In genomic region chr20:37194616-37195015, GRCh38 we compare ENCODE assay signal across 11 cellular contexts. TPM values are rescaled to one million over a fixed set of nuclear protein-coding genes. Genes with fewer than 3 reads are reported as not detected.
DNase-seq lines count a peak whose midpoint lies in the region; ATAC-seq lines count a peak whose summit lies in the region.
"Had no signal": no experiment of that assay in that cellular context is flagged by ENCODE, and none has a peak within 500 bp of the region (broad histone marks: within the 10 kb centered on the region; RNA-seq: fewer than 3 reads in every experiment).

No MANE protein-coding gene starts in this region.

- peaks cover 14% of the 10 kb centered on the region for H3K36me3 ChIP-seq in CD8-positive, alpha-beta memory T cell (ENCODE audit: insufficient read depth, low read length)
- H3K36me3 ChIP-seq in SK-N-MC (ENCODE audit: insufficient read depth, low read length) = peaks cover 62% of the 10 kb centered on the region

- no peak overlapping the region for H3K9ac ChIP-seq in SK-N-MC (ENCODE audit: insufficient read length)

- no peaks in the 10 kb centered on the region for H3K9me3 ChIP-seq in CD8-positive, alpha-beta memory T cell (ENCODE audit: low read length)
- no peaks in the 10 kb centered on the region for H3K9me3 ChIP-seq in SK-N-MC (ENCODE audit: low read depth, low read length)
- H3K9me3 ChIP-seq: stomach had no signal

- H3K27me3 Mint-ChIP-seq in CD8-positive, alpha-beta memory T cell = no peaks in the 10 kb centered on the region
- H3K27me3 Mint-ChIP-seq in activated naive CD8-positive, alpha-beta T cell treated with anti-CD3 and anti-CD28 coated beads, Interleukin-2, amount 50 U/mL, for 24 hours = no peaks in the 10 kb centered on the region
- H3K27me3 Mint-ChIP-seq in natural killer cell treated with Interleukin-12 subunit alpha and Interleukin-12 subunit beta and Interleukin-15 and Interleukin-18, amount 100 ng/mL, for 72 hours = no peaks in the 10 kb centered on the region

- H3K27ac ChIP-seq in CD8-positive, alpha-beta memory T cell (ENCODE audit: low read depth, low read length) = no peak overlapping the region
- peak overlapping the region; percentile 70; the same call in 1 of the 2 replicates for H3K27ac ChIP-seq in SK-N-MC
- no peak overlapping the region for H3K27ac ChIP-seq in substantia nigra (ENCODE audit: low read depth, low read length, poor library complexity, severe bottlenecking)

- peak overlapping the region in 6 of 8 donors; percentile 41 to 79 (median 66) for H3K27ac Mint-ChIP-seq in CD8-positive, alpha-beta memory T cell
- peak overlapping the region; percentile 50 for H3K27ac Mint-ChIP-seq in activated naive CD8-positive, alpha-beta T cell treated with anti-CD3 and anti-CD28 coated beads, Interleukin-2, amount 50 U/mL, for 24 hours
- H3K27ac Mint-ChIP-seq in natural killer cell treated with Interleukin-12 subunit alpha and Interleukin-12 subunit beta and Interleukin-15 and Interleukin-18, amount 100 ng/mL, for 72 hours = peak overlapping the region; percentile 34 to 63

- peaks cover 4 to 69% (median 10%) of the 10 kb centered on the region in 3 donors for H3K36me3 Mint-ChIP-seq in CD8-positive, alpha-beta memory T cell
- H3K36me3 Mint-ChIP-seq in activated naive CD8-positive, alpha-beta T cell treated with anti-CD3 and anti-CD28 coated beads, Interleukin-2, amount 50 U/mL, for 24 hours (ENCODE audit: low read depth) = peaks cover 55% of the 10 kb centered on the region
- peaks cover 34% of the 10 kb centered on the region for H3K36me3 Mint-ChIP-seq in natural killer cell treated with Interleukin-12 subunit alpha and Interleukin-12 subunit beta and Interleukin-15 and Interleukin-18, amount 100 ng/mL, for 72 hours

- no peaks in the 10 kb centered on the region for H3K9me3 Mint-ChIP-seq in CD8-positive, alpha-beta memory T cell
- no peaks in the 10 kb centered on the region for H3K9me3 Mint-ChIP-seq in activated naive CD8-positive, alpha-beta T cell treated with anti-CD3 and anti-CD28 coated beads, Interleukin-2, amount 50 U/mL, for 24 hours
- H3K9me3 Mint-ChIP-seq in natural killer cell treated with Interleukin-12 subunit alpha and Interleukin-12 subunit beta and Interleukin-15 and Interleukin-18, amount 100 ng/mL, for 72 hours = no peaks in the 10 kb centered on the region
- H3K9me3 Mint-ChIP-seq: HFFc6 had no signal

- DNase-seq in CD8-positive, alpha-beta memory T cell = peak in 1 of 5 donors; percentile 13
- DNase-seq in SK-N-MC (ENCODE audit: low read depth, low spot score) (no peak), substantia nigra (lab: John Stamatoyannopoulos, UW) (no peak)
- DNase-seq in activated naive CD8-positive, alpha-beta T cell treated with anti-CD3 and anti-CD28 coated beads, Interleukin-2, amount 50 U/mL, for 24 hours = no peak
- DNase-seq in natural killer cell treated with Interleukin-12 subunit alpha and Interleukin-12 subunit beta and Interleukin-15 and Interleukin-18, amount 100 ng/mL, for 72 hours (ENCODE audit: low spot score) = no peak
- DNase-seq: HFFc6, KG1, NCI-H2081, stomach had no signal

- no peak overlapping the region for H3K4me3 ChIP-seq in CD8-positive, alpha-beta memory T cell (ENCODE audit: low read length)
- no peak overlapping the region for H3K4me3 ChIP-seq in SK-N-MC
- H3K4me3 ChIP-seq: stomach had no signal

- POLR2A ChIA-PET in CD8-positive, alpha-beta memory T cell (lab: Charles Lee) = interaction anchor here (0.5 to 1.2 kb wide), 2 partner anchors 332 to 1578 kb away, joined by 3 read pairs; no protein-coding TSS in a partner anchor

- no peaks in the 10 kb centered on the region for H3K27me3 ChIP-seq in CD8-positive, alpha-beta memory T cell (ENCODE audit: insufficient read depth, low read length, poor library complexity, severe bottlenecking)
- H3K27me3 ChIP-seq: stomach had no signal

- H3K4me1 ChIP-seq in CD8-positive, alpha-beta memory T cell (ENCODE audit: insufficient read depth, low read length) = peaks cover 47% of the 10 kb centered on the region

- CTCF ChIA-PET in CD8-positive, alpha-beta memory T cell (lab: Charles Lee) = interaction anchor here (0.9 to 4.6 kb wide), 11 partner anchors 12 to 801 kb away, joined by 3 to 34 read pairs (median 7); partner anchors contain the start of genes BLCAP, MROH8 and RPN2

- ATAC-seq in activated naive CD8-positive, alpha-beta T cell treated with anti-CD3 and anti-CD28 coated beads, Interleukin-2, amount 50 U/mL, for 24 hours = peak; percentile 58
- ATAC-seq in natural killer cell treated with Interleukin-12 subunit alpha and Interleukin-12 subunit beta and Interleukin-15 and Interleukin-18, amount 100 ng/mL, for 72 hours = no peak
- ATAC-seq in GM18909 (IDR thresholded peaks at IDR 0.05; ENCODE audit: poor library complexity, unreplicated experiment) (no peak), GM21360 (IDR thresholded peaks at IDR 0.05; ENCODE audit: unreplicated experiment) (no peak)

- H3K4me3 Mint-ChIP-seq in CD8-positive, alpha-beta memory T cell = peak overlapping the region in 1 of 7 donors; percentile 39
- H3K4me3 Mint-ChIP-seq in activated naive CD8-positive, alpha-beta T cell treated with anti-CD3 and anti-CD28 coated beads, Interleukin-2, amount 50 U/mL, for 24 hours = peak overlapping the region; percentile 24
- peak overlapping the region; percentile 13 for H3K4me3 Mint-ChIP-seq in natural killer cell treated with Interleukin-12 subunit alpha and Interleukin-12 subunit beta and Interleukin-15 and Interleukin-18, amount 100 ng/mL, for 72 hours
- H3K4me3 Mint-ChIP-seq: HFFc6 had no signal

- peaks cover 61 to 66% (median 66%) of the 10 kb centered on the region in 3 donors for H3K4me1 Mint-ChIP-seq in CD8-positive, alpha-beta memory T cell
- peaks cover 56% of the 10 kb centered on the region for H3K4me1 Mint-ChIP-seq in activated naive CD8-positive, alpha-beta T cell treated with anti-CD3 and anti-CD28 coated beads, Interleukin-2, amount 50 U/mL, for 24 hours
- peaks cover 59 to 67% of the 10 kb centered on the region in 2 donors for H3K4me1 Mint-ChIP-seq in natural killer cell treated with Interleukin-12 subunit alpha and Interleukin-12 subunit beta and Interleukin-15 and Interleukin-18, amount 100 ng/mL, for 72 hours (ENCODE audit: low read depth in 2 of 2)

RNA-seq across cellular contexts. Expression of gene MROH8, which starts 15.3 kb away (rescaled TPM):
- 1 to 10 TPM; 1.6 to 3.0 TPM for total RNA-seq in CD8-positive, alpha-beta memory T cell
- polyA plus RNA-seq in CD8-positive, alpha-beta memory T cell = 2.6 TPM
- total RNA-seq in natural killer cell treated with Interleukin-12 subunit alpha and Interleukin-12 subunit beta and Interleukin-15 and Interleukin-18, amount 100 ng/mL, for 72 hours = 1 to 10 TPM in 1 of 2 donors, under 1 TPM in 1; 0.95 to 2.1 TPM

RNA-seq across cellular contexts. Expression of gene RPN2, which starts 15.5 kb away (rescaled TPM):
- total RNA-seq in CD8-positive, alpha-beta memory T cell = 100 to 1,000 TPM; 155 to 164 TPM
- 281 TPM for polyA plus RNA-seq in CD8-positive, alpha-beta memory T cell
- total RNA-seq in natural killer cell treated with Interleukin-12 subunit alpha and Interleukin-12 subunit beta and Interleukin-15 and Interleukin-18, amount 100 ng/mL, for 72 hours = 100 to 1,000 TPM; 211 to 259 TPM
